ENCODE assay signal across 10 cellular contexts in the genomic region with DNA sequence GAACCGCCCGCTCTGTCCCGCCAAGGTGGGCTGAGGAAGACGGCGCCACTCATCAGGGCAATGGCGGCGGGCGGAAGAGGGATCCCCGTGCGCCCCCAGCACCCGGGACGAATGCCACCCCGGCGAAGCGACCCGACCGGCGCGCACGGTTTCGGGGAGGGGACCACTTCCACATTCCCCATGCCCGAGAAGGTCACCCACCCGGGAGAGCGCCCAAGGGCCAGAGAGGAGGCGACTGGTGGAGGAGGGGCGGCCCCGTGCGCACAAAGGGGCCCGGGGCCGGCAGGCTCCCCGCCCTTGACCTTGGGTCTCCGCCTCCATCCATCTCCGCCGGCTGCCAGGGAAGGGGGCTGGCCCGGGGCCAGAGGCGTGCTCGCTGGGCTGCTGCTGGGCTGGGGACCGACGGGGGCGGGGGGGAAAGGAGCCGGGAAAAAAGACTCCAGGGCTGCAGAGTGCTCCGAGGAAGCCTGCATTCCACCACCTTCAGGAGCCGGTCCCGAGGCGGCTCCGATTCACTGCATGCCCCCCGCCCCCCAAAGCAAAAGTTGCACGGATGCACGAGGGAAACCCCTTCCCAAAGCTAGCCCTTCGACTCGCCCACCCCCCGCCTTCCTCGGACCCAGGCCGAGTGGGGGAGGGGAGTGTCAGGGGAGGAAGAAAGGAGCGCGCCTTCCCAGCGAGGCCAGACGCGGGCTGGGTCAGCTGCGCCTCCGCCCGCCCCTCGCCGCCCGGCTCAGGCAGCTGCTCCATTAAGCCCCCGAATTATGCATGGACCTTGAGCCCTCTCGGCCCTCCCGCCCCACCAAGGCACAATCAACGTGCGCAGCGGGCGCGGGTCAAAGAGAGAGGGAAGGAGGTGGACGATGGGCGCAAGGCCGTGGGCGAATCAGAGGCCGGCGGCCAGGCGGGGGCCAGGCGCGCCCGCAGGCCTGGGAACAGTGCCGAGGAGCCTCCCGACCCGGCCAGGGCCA. TPM values are rescaled to one million over a fixed set of nuclear protein-coding genes. Genes with fewer than 3 reads are reported as not detected.
A peak's percentile ranks its signal among the peaks of the same experiment; 100 is the strongest.
DNase-seq lines count a peak whose midpoint lies in the region; ATAC-seq and TF ChIP-seq lines count a peak whose summit lies in the region.
"Had no signal": no experiment of that assay in that cellular context is flagged by ENCODE, and none has a peak within 500 bp of the region (broad histone marks: within the 10 kb centered on the region; RNA-seq: fewer than 3 reads in every experiment).

No MANE protein-coding gene starts in this region.

- H3K4me1 Mint-ChIP-seq in activated CD8-positive, alpha-beta T cell treated with anti-CD3 and anti-CD28 coated beads for 36 hours (ENCODE audit: low read depth) = peaks cover 64% of the 10 kb centered on the region

- no peak for TF ChIP-seq POLR2A in gastroesophageal sphincter (IDR thresholded peaks at IDR 0.05)

- no peak for TF ChIP-seq CTCF in activated CD8-positive, alpha-beta T cell treated with anti-CD3 and anti-CD28 coated beads for 36 hours (IDR thresholded peaks at IDR 0.05)
- TF ChIP-seq CTCF in foreskin keratinocyte (conservative IDR thresholded peaks at IDR 0.05) (no peak), PC-9 (conservative IDR thresholded peaks at IDR 0.05) (no peak), gastroesophageal sphincter (IDR thresholded peaks at IDR 0.05) (no peak)

- H3K27ac ChIP-seq in foreskin keratinocyte (peak overlapping the region; percentile 85), PC-9 (no peak overlapping the region), gastroesophageal sphincter (no peak overlapping the region)

- no peaks in the 10 kb centered on the region for H3K79me2 ChIP-seq in PC-9 (ENCODE audit: low read depth)

- H3K4me3 Mint-ChIP-seq in activated CD8-positive, alpha-beta T cell treated with anti-CD3 and anti-CD28 coated beads for 36 hours = peak overlapping the region; percentile 79

- intact Hi-C loops in activated CD8-positive, alpha-beta T cell treated with anti-CD3 and anti-CD28 coated beads for 36 hours (cut with micrococcal nuclease) = no loop called here
- intact Hi-C loops in PC-9 (cut with micrococcal nuclease; ENCODE audit: unreplicated experiment) = no loop called here

- H3K36me3 ChIP-seq in PC-9 (ENCODE audit: low read depth) (no peaks in the 10 kb centered on the region), gastroesophageal sphincter (no peaks in the 10 kb centered on the region)
- H3K36me3 ChIP-seq: MG63 had no signal

- no peaks in the 10 kb centered on the region for H4K20me1 ChIP-seq in PC-9 (ENCODE audit: insufficient read depth)

- no peaks in the 10 kb centered on the region for H3K9me3 Mint-ChIP-seq in activated CD8-positive, alpha-beta T cell treated with anti-CD3 and anti-CD28 coated beads for 36 hours

- H3K27ac Mint-ChIP-seq in activated CD8-positive, alpha-beta T cell treated with anti-CD3 and anti-CD28 coated beads for 36 hours = peak overlapping the region; percentile 99

- H3K4me3 ChIP-seq in PC-9 (no peak overlapping the region), gastroesophageal sphincter (peak overlapping the region in 1 of 2 donors; percentile 12)
- H3K4me3 ChIP-seq: MG63 had no signal

- no peaks in the 10 kb centered on the region for H3K27me3 Mint-ChIP-seq in activated CD8-positive, alpha-beta T cell treated with anti-CD3 and anti-CD28 coated beads for 36 hours

- H3K9me3 ChIP-seq in PC-9 (ENCODE audit: insufficient read depth, low read depth) = no peaks in the 10 kb centered on the region
- H3K9me3 ChIP-seq in gastroesophageal sphincter = no peaks in the 10 kb centered on the region
- H3K9me3 ChIP-seq: MG63 had no signal

- H3K27me3 ChIP-seq in foreskin keratinocyte (no peaks in the 10 kb centered on the region), PC-9 (ENCODE audit: insufficient read depth, low read depth) (peaks cover 29% of the 10 kb centered on the region; the same call in 1 of the 2 replicates), gastroesophageal sphincter (peaks cover 90% of the 10 kb centered on the region)

- BruUV-seq in PC-9 (replicated peaks; lab: Mats Ljungman, UMichigan) = no TSS peak

- H2AFZ ChIP-seq in PC-9 = no peak overlapping the region

- CTCF ChIA-PET in activated CD8-positive, alpha-beta T cell treated with anti-CD3 and anti-CD28 coated beads for 36 hours (lab: Charles Lee) = interaction anchor here (0.7 to 17.6 kb wide), 9 partner anchors 9 to 58 kb away, joined by 3 to 189 read pairs (median 3); no protein-coding TSS in a partner anchor
- CTCF ChIA-PET in PC-9 (lab: Charles Lee) = no interaction called here

- TF ChIP-seq EP300 in gastroesophageal sphincter (IDR thresholded peaks at IDR 0.05) = no peak

- H3K36me3 Mint-ChIP-seq in activated CD8-positive, alpha-beta T cell treated with anti-CD3 and anti-CD28 coated beads for 36 hours (ENCODE audit: low read depth) = peaks cover 59% of the 10 kb centered on the region

- DNase-seq in ELF-1 (ENCODE audit: low read depth, low spot score) (peak; percentile 77), foreskin keratinocyte (no peak), retina (peak; percentile 87), PC-9 (no peak)
- DNase-seq in activated CD8-positive, alpha-beta T cell treated with anti-CD3 and anti-CD28 coated beads for 36 hours = no peak
- DNase-seq: MG63 had no signal

- POLR2A ChIA-PET in activated CD8-positive, alpha-beta T cell treated with anti-CD3 and anti-CD28 coated beads for 36 hours (lab: Charles Lee) = interaction anchor here (1.2 to 23.8 kb wide), 7 partner anchors 10 to 36 kb away, joined by 3 to 496 read pairs (median 5); a partner anchor contains a TSS
- POLR2A ChIA-PET in PC-9 (lab: Charles Lee; ENCODE audit: unreplicated experiment) = no interaction called here

- no CpG with 5 or more reads among the region's 86 CpGs for WGBS in gastroesophageal sphincter (ENCODE audit: low coverage in 1 of 2), 2 donors

- no peak overlapping the region for H3K4me2 ChIP-seq in PC-9

- peaks cover 59% of the 10 kb centered on the region for H3K4me1 ChIP-seq in foreskin keratinocyte
- no peaks in the 10 kb centered on the region for H3K4me1 ChIP-seq in PC-9 (replicated peaks; ENCODE audit: insufficient read depth)
- H3K4me1 ChIP-seq in gastroesophageal sphincter = peaks cover 0 to 19% (median 0%) of the 10 kb centered on the region in 3 donors

- ATAC-seq in activated CD8-positive, alpha-beta T cell treated with anti-CD3 and anti-CD28 coated beads for 36 hours = no peak
- ATAC-seq in foreskin keratinocyte (no peak), GM21390 (IDR thresholded peaks at IDR 0.05; ENCODE audit: unreplicated experiment) (no peak), gastroesophageal sphincter (no peak), GM18498 (IDR thresholded peaks at IDR 0.05; ENCODE audit: unreplicated experiment) (no peak)
- ATAC-seq: esophagus mucosa had no signal

- H3F3A ChIP-seq in PC-9 (ENCODE audit: insufficient read depth, low read depth) = no peaks in the 10 kb centered on the region

- H3K9me2 ChIP-seq in PC-9 (ENCODE audit: insufficient read depth) = no peaks in the 10 kb centered on the region

RNA-seq across cellular contexts. Expression of a gene that starts 26.2 kb away (rescaled TPM):
- 10 to 100 TPM; 48.5 to 53.0 TPM for total RNA-seq in activated CD8-positive, alpha-beta T cell treated with anti-CD3 and anti-CD28 coated beads for 36 hours
- total RNA-seq in foreskin keratinocyte (15.4 and 16.3 TPM in 2 replicates), PC-9 (2021) (not detected in 2 replicates), gastroesophageal sphincter (1 to 10 TPM in 1 of 4 donors, under 1 TPM in 3; under 0.01 to 1.1 (median 0.39) TPM)
- 3.8 and 4.4 TPM in 2 replicates for polyA plus RNA-seq in foreskin keratinocyte

Comparison
In these comparisons a context has a peak if more than half of its experiments do, and no peak if none do; other contexts are left out.
1. DNase-seq: peak in ELF-1 (single experiment) and retina (single experiment); none in activated CD8-positive, alpha-beta T cell treated with anti-CD3 and anti-CD28 coated beads for 36 hours (single experiment), foreskin keratinocyte (0 of 2) and PC-9 (0 of 2).